In the genomic region with DNA sequence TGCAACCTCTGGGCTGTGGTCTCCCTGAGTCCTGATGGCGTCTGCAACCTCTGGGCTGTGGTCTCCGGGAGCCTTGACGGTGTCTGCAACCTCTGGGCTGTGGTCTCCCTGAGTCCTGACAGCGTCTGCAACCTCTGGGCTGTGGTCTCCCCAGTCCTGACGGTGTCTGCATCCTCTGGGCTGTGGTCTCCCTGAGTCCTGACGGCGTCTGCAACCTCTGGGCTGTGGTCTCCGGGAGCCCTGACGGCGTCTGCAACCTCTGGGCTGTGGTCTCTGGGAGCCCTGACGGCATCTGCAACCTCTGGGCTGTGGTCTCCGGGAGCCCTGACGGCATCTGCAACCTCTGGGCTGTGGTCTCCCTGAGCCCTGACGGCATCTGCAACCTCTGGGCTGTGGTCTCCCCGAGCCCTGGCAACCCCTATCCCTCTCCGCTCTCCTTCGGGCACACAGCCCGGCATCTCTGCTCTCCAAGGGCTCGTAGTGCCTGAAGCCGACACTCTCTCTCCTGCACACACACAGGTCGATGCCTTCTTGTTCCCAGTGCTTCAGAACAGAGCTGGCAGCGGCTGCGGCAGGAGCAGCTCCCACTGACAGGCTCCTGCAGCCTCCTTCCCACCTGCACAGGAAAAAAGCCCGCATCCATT, we compare ENCODE assay signal across 11 cellular contexts. TPM values are rescaled to one million over a fixed set of nuclear protein-coding genes. Genes with fewer than 3 reads are reported as not detected.
A peak's percentile ranks its signal among the peaks of the same experiment; 100 is the strongest.
DNase-seq lines count a peak whose midpoint lies in the region; ATAC-seq and TF ChIP-seq lines count a peak whose summit lies in the region.
"Had no signal": no experiment of that assay in that cellular context is flagged by ENCODE, and none has a peak within 500 bp of the region (broad histone marks: within the 10 kb centered on the region; RNA-seq: fewer than 3 reads in every experiment).

No MANE protein-coding gene starts in this region.

- POLR2A ChIA-PET in CD8-positive, alpha-beta memory T cell (lab: Charles Lee): no interaction called here

- H3K79me2 ChIP-seq in MM.1S (ENCODE audit: low read length): no peaks in the 10 kb centered on the region
- H3K79me2 ChIP-seq: hepatocyte had no signal

- H3K4me1 ChIP-seq in CD8-positive, alpha-beta memory T cell (ENCODE audit: insufficient read depth, low read length): peaks cover 20% of the 10 kb centered on the region
- H3K4me1 ChIP-seq in MM.1S (ENCODE audit: low read length): 0 out of 2 replicates have a peak, but pooled peaks cover 5% of the 10 kb centered on the region

- no peak overlapping the region for H2AFZ ChIP-seq in MM.1S (ENCODE audit: low read length)
- H2AFZ ChIP-seq: hepatocyte had no signal

- CTCF ChIA-PET in CD8-positive, alpha-beta memory T cell (lab: Charles Lee): interaction anchor here (1.1 kb wide), 1 partner anchor 8 kb away, joined by 3 read pairs; no protein-coding TSS in a partner anchor

- peaks cover 26 to 41% of the 10 kb centered on the region in 2 donors for H3K27me3 Mint-ChIP-seq in CD8-positive, alpha-beta memory T cell
- peaks cover 26% of the 10 kb centered on the region for H3K27me3 Mint-ChIP-seq in activated T-helper 2 cell treated with anti-CD3 and anti-CD28 coated beads, Interferon-gamma antibody, Interleukin-2, Interleukin-4, amounts not matched to agents 10 μg/mL and 5 μg/mL and 100 μg/mL, durations not matched to agents 14 hours and 24 hours and 36 hours (ENCODE audit: low read depth)
- H3K27me3 Mint-ChIP-seq in natural killer cell (ENCODE audit: low read depth in 2 of 2): peaks cover 29 to 33% of the 10 kb centered on the region in 2 donors

- no peaks in the 10 kb centered on the region for H3K36me3 ChIP-seq in CD8-positive, alpha-beta memory T cell (ENCODE audit: insufficient read depth, low read length)
- no peaks in the 10 kb centered on the region for H3K36me3 ChIP-seq in MM.1S (replicated peaks; ENCODE audit: insufficient read depth, low read length)

- peak overlapping the region; percentile 15; the same call in 1 of the 2 replicates for H3K9ac ChIP-seq in MM.1S (ENCODE audit: low read length)

- no peaks in the 10 kb centered on the region for H4K20me1 ChIP-seq in MM.1S (ENCODE audit: insufficient read depth, low read length)

- H3K9me2 ChIP-seq in MM.1S (replicated peaks; ENCODE audit: insufficient read depth, low read length): no peaks in the 10 kb centered on the region

- no peaks in the 10 kb centered on the region for H3K9me3 ChIP-seq in CD8-positive, alpha-beta memory T cell (ENCODE audit: low read length)
- H3K9me3 ChIP-seq in MM.1S (replicated peaks; ENCODE audit: insufficient read depth, low read length): no peaks in the 10 kb centered on the region

- peak overlapping the region; percentile 34; the same call in 1 of the 2 replicates for H3K4me2 ChIP-seq in MM.1S (ENCODE audit: low read depth, low read length)
- H3K4me2 ChIP-seq: hepatocyte had no signal

- H3K27ac Mint-ChIP-seq in CD8-positive, alpha-beta memory T cell: peak overlapping the region; percentile 58 to 99 (median 95)
- no peak overlapping the region for H3K27ac Mint-ChIP-seq in activated T-helper 2 cell treated with anti-CD3 and anti-CD28 coated beads, Interferon-gamma antibody, Interleukin-2, Interleukin-4, amounts not matched to agents 10 μg/mL and 5 μg/mL and 100 μg/mL, durations not matched to agents 14 hours and 24 hours and 36 hours
- peak overlapping the region; percentile 82 to 86 for H3K27ac Mint-ChIP-seq in natural killer cell

- no peak overlapping the region for H3K4me3 ChIP-seq in CD8-positive, alpha-beta memory T cell (ENCODE audit: low read length)
- H3K4me3 ChIP-seq in MM.1S (ENCODE audit: low read length): no peak overlapping the region
- H3K4me3 ChIP-seq: hepatocyte had no signal

- peaks cover 19 to 38% (median 22%) of the 10 kb centered on the region in 3 donors for H3K4me1 Mint-ChIP-seq in CD8-positive, alpha-beta memory T cell
- H3K4me1 Mint-ChIP-seq in activated T-helper 2 cell treated with anti-CD3 and anti-CD28 coated beads, Interferon-gamma antibody, Interleukin-2, Interleukin-4, amounts not matched to agents 10 μg/mL and 5 μg/mL and 100 μg/mL, durations not matched to agents 14 hours and 24 hours and 36 hours (ENCODE audit: low read depth): peaks cover 17% of the 10 kb centered on the region
- H3K4me1 Mint-ChIP-seq in natural killer cell: peaks cover 38 to 55% of the 10 kb centered on the region in 2 donors

- H3K9me3 Mint-ChIP-seq in CD8-positive, alpha-beta memory T cell: peaks cover 0 to 2% (median 0%) of the 10 kb centered on the region in 5 donors
- no peaks in the 10 kb centered on the region for H3K9me3 Mint-ChIP-seq in activated T-helper 2 cell treated with anti-CD3 and anti-CD28 coated beads, Interferon-gamma antibody, Interleukin-2, Interleukin-4, amounts not matched to agents 10 μg/mL and 5 μg/mL and 100 μg/mL, durations not matched to agents 14 hours and 24 hours and 36 hours
- H3K9me3 Mint-ChIP-seq in natural killer cell: no peaks in the 10 kb centered on the region

- TF ChIP-seq CTCF in MM.1S (IDR thresholded peaks at IDR 0.05; ENCODE audit: low read length) (no peak), natural killer cell (IDR thresholded peaks at IDR 0.05) (no peak)

- no peaks in the 10 kb centered on the region for H3K36me3 Mint-ChIP-seq in CD8-positive, alpha-beta memory T cell
- no peaks in the 10 kb centered on the region for H3K36me3 Mint-ChIP-seq in activated T-helper 2 cell treated with anti-CD3 and anti-CD28 coated beads, Interferon-gamma antibody, Interleukin-2, Interleukin-4, amounts not matched to agents 10 μg/mL and 5 μg/mL and 100 μg/mL, durations not matched to agents 14 hours and 24 hours and 36 hours (ENCODE audit: low read depth)
- no peaks in the 10 kb centered on the region for H3K36me3 Mint-ChIP-seq in natural killer cell

- peaks cover 12% of the 10 kb centered on the region for H3K27me3 ChIP-seq in CD8-positive, alpha-beta memory T cell (ENCODE audit: insufficient read depth, low read length, poor library complexity, severe bottlenecking)
- H3K27me3 ChIP-seq in MM.1S (replicated peaks; ENCODE audit: insufficient read depth, low read length): peaks cover 81% of the 10 kb centered on the region

- ATAC-seq in natural killer cell (peak in 2 of 3 donors; percentile 32 to 63), GM21526 (IDR thresholded peaks at IDR 0.05; ENCODE audit: low FRiP score, unreplicated experiment) (no peak)

- intact Hi-C loops in activated T-helper 2 cell treated with anti-CD3 and anti-CD28 coated beads, Interferon-gamma antibody, Interleukin-2, Interleukin-4, amounts not matched to agents 10 μg/mL and 5 μg/mL and 100 μg/mL, durations not matched to agents 14 hours and 24 hours and 36 hours (cut with micrococcal nuclease): no loop called here
- intact Hi-C loops in natural killer cell (cut with micrococcal nuclease): no loop called here

- DNase-seq in CD8-positive, alpha-beta memory T cell: peak; percentile 16 to 83 (median 58)
- no peak for DNase-seq in MM.1S
- DNase-seq in activated T-helper 2 cell treated with anti-CD3 and anti-CD28 coated beads, Interferon-gamma antibody, Interleukin-2, Interleukin-4, amounts not matched to agents 10 μg/mL and 5 μg/mL and 100 μg/mL, durations not matched to agents 14 hours and 24 hours and 36 hours (ENCODE audit: low spot score): peak; percentile 20
- DNase-seq in natural killer cell: no peak
- DNase-seq in NCI-H2107 treated with DMSO at 0.1 percent for 48 hours (lab: John Stamatoyannopoulos, UW; ENCODE audit: unreplicated experiment): no peak
- no peak for DNase-seq in NCI-H1092 treated with DMSO at 0.1 percent for 48 hours (lab: John Stamatoyannopoulos, UW)
- no peak for DNase-seq in NCI-H2227 treated with DMSO at 0.1 percent for 48 hours (lab: John Stamatoyannopoulos, UW)
- DNase-seq: NCI-H1436 treated with DMSO at 0.1 percent for 48 hours had no signal

- H3F3A ChIP-seq in MM.1S (ENCODE audit: insufficient read depth, low read length): 0 out of 2 replicates have a peak, but pooled peaks cover 5% of the 10 kb centered on the region

- no peak overlapping the region for H3K27ac ChIP-seq in CD8-positive, alpha-beta memory T cell (ENCODE audit: low read depth, low read length)
- no peak overlapping the region for H3K27ac ChIP-seq in MM.1S (ENCODE audit: low read length)
- H3K27ac ChIP-seq: hepatocyte, VCaP had no signal

- peak overlapping the region in 6 of 7 donors; percentile 56 to 89 (median 72) for H3K4me3 Mint-ChIP-seq in CD8-positive, alpha-beta memory T cell
- H3K4me3 Mint-ChIP-seq in activated T-helper 2 cell treated with anti-CD3 and anti-CD28 coated beads, Interferon-gamma antibody, Interleukin-2, Interleukin-4, amounts not matched to agents 10 μg/mL and 5 μg/mL and 100 μg/mL, durations not matched to agents 14 hours and 24 hours and 36 hours (ENCODE audit: low read depth): no peak overlapping the region
- peak overlapping the region; percentile 58 for H3K4me3 Mint-ChIP-seq in natural killer cell

RNA-seq across cellular contexts. Expression of a gene that starts 45.6 kb away (rescaled TPM):
- 10 to 100 TPM; 22.3 to 22.9 TPM for total RNA-seq in CD8-positive, alpha-beta memory T cell
- polyA plus RNA-seq in CD8-positive, alpha-beta memory T cell: 2.6 TPM
- total RNA-seq in activated T-helper 2 cell treated with anti-CD3 and anti-CD28 coated beads, Interferon-gamma antibody, Interleukin-2, Interleukin-4, amounts not matched to agents 10 μg/mL and 5 μg/mL and 100 μg/mL, durations not matched to agents 14 hours and 24 hours and 36 hours: 71.0 and 74.7 TPM in 2 replicates
- total RNA-seq in natural killer cell: 100 to 1,000 TPM; 227 to 390 (median 325) TPM

Comparison
In these comparisons a context has a peak if more than half of its experiments do, and no peak if none do; other contexts are left out.
1. DNase-seq: peak in CD8-positive, alpha-beta memory T cell (5 of 5) and activated T-helper 2 cell treated with anti-CD3 and anti-CD28 coated beads, Interferon-gamma antibody, Interleukin-2, Interleukin-4, amounts not matched to agents 10 μg/mL and 5 μg/mL and 100 μg/mL, durations not matched to agents 14 hours and 24 hours and 36 hours (single experiment); none in MM.1S (single experiment), natural killer cell (single experiment), NCI-H2107 treated with DMSO at 0.1 percent for 48 hours (single experiment), NCI-H1092 treated with DMSO at 0.1 percent for 48 hours (single experiment) and NCI-H2227 treated with DMSO at 0.1 percent for 48 hours (single experiment).